ENCODE assay signal across 1 cellular context in genomic region chr7:26202019-26202985, GRCh38.
A peak's percentile ranks its signal among the peaks of the same experiment; 100 is the strongest.
TF ChIP-seq lines count a peak whose summit lies in the region.

No MANE protein-coding gene starts in this region.

TF ChIP-seq in HepG2, 621 proteins besides CTCF, POLR2A, EP300 and RAD21 (continued from another document):
- TF ChIP-seq KDM5A (IDR thresholded peaks at IDR 0.05; ENCODE audit: borderline replicate concordance, low read length): 0 out of 2 replicates have a peak, but pooled peaks have one; percentile 34
- TF ChIP-seq ZBED4 (CRISPR knock-in tag; IDR thresholded peaks at IDR 0.05; ENCODE audit: borderline replicate concordance): no peak
- peak; percentile 59 for TF ChIP-seq ASH2L (IDR thresholded peaks at IDR 0.05; ENCODE audit: insufficient read length, low read depth, low read length)
- 0 out of 2 replicates have a peak, but pooled peaks have one; percentile 23 for TF ChIP-seq SALL2 (CRISPR knock-in tag; IDR thresholded peaks at IDR 0.05)
- TF ChIP-seq, protein P1, sequence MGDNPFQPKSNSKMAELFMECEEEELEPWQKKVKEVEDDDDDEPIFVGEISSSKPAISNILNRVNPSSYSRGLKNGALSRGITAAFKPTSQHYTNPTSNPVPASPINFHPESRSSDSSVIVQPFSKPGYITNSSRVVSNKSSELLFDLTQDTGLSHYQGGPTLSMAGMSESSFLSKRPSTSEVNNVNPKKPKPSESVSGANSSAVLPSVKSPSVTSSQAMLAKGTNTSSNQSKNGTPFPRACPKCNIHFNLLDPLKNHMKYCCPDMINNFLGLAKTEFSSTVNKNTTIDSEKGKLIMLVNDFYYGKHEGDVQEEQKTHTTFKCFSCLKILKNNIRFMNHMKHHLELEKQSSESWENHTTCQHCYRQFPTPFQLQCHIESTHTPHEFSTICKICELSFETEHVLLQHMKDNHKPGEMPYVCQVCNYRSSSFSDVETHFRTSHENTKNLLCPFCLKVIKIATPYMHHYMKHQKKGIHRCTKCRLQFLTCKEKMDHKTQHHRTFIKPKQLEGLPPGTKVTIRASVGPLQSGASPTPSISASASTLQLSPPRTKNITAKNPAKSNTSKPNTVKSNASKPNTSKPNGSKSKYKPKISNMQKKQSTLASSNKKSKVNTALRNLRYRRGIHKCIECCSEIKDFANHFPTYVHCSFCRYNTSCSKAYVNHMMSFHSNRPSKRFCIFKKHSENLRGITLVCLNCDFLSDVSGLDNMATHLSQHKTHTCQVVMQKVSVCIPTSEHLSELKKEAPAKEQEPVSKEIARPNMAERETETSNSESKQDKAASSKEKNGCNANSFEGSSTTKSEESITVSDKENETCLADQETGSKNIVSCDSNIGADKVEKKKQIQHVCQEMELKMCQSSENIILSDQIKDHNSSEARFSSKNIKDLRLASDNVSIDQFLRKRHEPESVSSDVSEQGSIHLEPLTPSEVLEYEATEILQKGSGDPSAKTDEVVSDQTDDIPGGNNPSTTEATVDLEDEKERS (CRISPR knock-in tag; IDR thresholded peaks at IDR 0.05): no peak
- TF ChIP-seq BRF2 (CRISPR knock-in tag; IDR thresholded peaks at IDR 0.05): peak; percentile 60; the same call in 1 of the 2 replicates
- TF ChIP-seq ZNF234 (CRISPR knock-in tag; conservative IDR thresholded peaks at IDR 0.05): no peak; the same call in 1 of the 2 replicates
TF ChIP-seq in HepG2: peak in this region for 46.
